Comparison of ENCODE assay signal across 9 cellular contexts in genomic region chr9:297104-297794, GRCh38.
A peak's percentile ranks its signal among the peaks of the same experiment; 100 is the strongest.
DNase-seq lines count a peak whose midpoint lies in the region; ATAC-seq and TF ChIP-seq lines count a peak whose summit lies in the region.
"Had no signal": no experiment of that assay in that cellular context is flagged by ENCODE, and none has a peak within 500 bp of the region (broad histone marks: within the 10 kb centered on the region; RNA-seq: fewer than 3 reads in every experiment).

No MANE protein-coding gene starts in this region.

- H3K4me3 Mint-ChIP-seq in activated CD8-positive, alpha-beta T cell treated with anti-CD3 and anti-CD28 coated beads, Interleukin-2, amount 10 ng/mL, durations not matched to agents 7 days and 5 days = no peak overlapping the region

- TF ChIP-seq CTCF in GM12865 (IDR thresholded peaks at IDR 0.05; ENCODE audit: insufficient read depth, low read depth, low read length, missing control alignments) = no peak

- peak; percentile 87 for DNase-seq in GM12865 (ENCODE audit: low read depth)
- DNase-seq in activated CD8-positive, alpha-beta T cell treated with anti-CD3 and anti-CD28 coated beads, Interleukin-2, amount 10 ng/mL, durations not matched to agents 7 days and 5 days = peak; percentile 35
- DNase-seq in mucosa of gallbladder (ENCODE audit: low spot score) = peak; percentile 69
- DNase-seq in hepatic stellate cell (ENCODE audit: low spot score) = no peak
- no peak for DNase-seq in NCI-H1930 (lab: John Stamatoyannopoulos, UW)
- no peak for DNase-seq in NCI-H1105 treated with DMSO at 0.1 percent for 48 hours (lab: John Stamatoyannopoulos, UW)

- peak overlapping the region; percentile 70 for H3K27ac Mint-ChIP-seq in activated CD8-positive, alpha-beta T cell treated with anti-CD3 and anti-CD28 coated beads, Interleukin-2, amount 10 ng/mL, durations not matched to agents 7 days and 5 days

- CTCF ChIA-PET in activated CD8-positive, alpha-beta T cell treated with anti-CD3 and anti-CD28 coated beads, Interleukin-2, amount 10 ng/mL, durations not matched to agents 7 days and 5 days (lab: Charles Lee) = interaction anchor here (0.8 to 2.4 kb wide), 4 partner anchors 11 to 82 kb away, joined by 3 to 6 read pairs (median 4); partner anchors contain the start of gene DOCK8

- H3K4me1 Mint-ChIP-seq in activated CD8-positive, alpha-beta T cell treated with anti-CD3 and anti-CD28 coated beads, Interleukin-2, amount 10 ng/mL, durations not matched to agents 7 days and 5 days (ENCODE audit: low read depth) = peaks cover 49% of the 10 kb centered on the region

- no peaks in the 10 kb centered on the region for H3K27me3 Mint-ChIP-seq in activated CD8-positive, alpha-beta T cell treated with anti-CD3 and anti-CD28 coated beads, Interleukin-2, amount 10 ng/mL, durations not matched to agents 7 days and 5 days (ENCODE audit: low read depth)

- H3K9me3 Mint-ChIP-seq in activated CD8-positive, alpha-beta T cell treated with anti-CD3 and anti-CD28 coated beads, Interleukin-2, amount 10 ng/mL, durations not matched to agents 7 days and 5 days (ENCODE audit: insufficient read depth) = no peaks in the 10 kb centered on the region

- ATAC-seq in GM21390 (IDR thresholded peaks at IDR 0.05; ENCODE audit: unreplicated experiment) (peak; percentile 96), HG03460 (IDR thresholded peaks at IDR 0.05; ENCODE audit: unreplicated experiment) (peak; percentile 98)
- ATAC-seq in activated CD8-positive, alpha-beta T cell treated with anti-CD3 and anti-CD28 coated beads, Interleukin-2, amount 10 ng/mL, durations not matched to agents 7 days and 5 days = peak; percentile 81

- peaks cover 88% of the 10 kb centered on the region for H3K36me3 Mint-ChIP-seq in activated CD8-positive, alpha-beta T cell treated with anti-CD3 and anti-CD28 coated beads, Interleukin-2, amount 10 ng/mL, durations not matched to agents 7 days and 5 days (ENCODE audit: low read depth)

- POLR2A ChIA-PET in activated CD8-positive, alpha-beta T cell treated with anti-CD3 and anti-CD28 coated beads, Interleukin-2, amount 10 ng/mL, durations not matched to agents 7 days and 5 days (lab: Charles Lee) = interaction anchor here (0.8 to 3.5 kb wide), 4 partner anchors 11 to 26 kb away, joined by 3 to 12 read pairs (median 3); no protein-coding TSS in a partner anchor

- H3K4me3 ChIP-seq in GM12865 (ENCODE audit: low read depth, low read length) = no peak overlapping the region
- H3K4me3 ChIP-seq: dorsolateral prefrontal cortex had no signal

Comparison
In these comparisons a context has a peak if more than half of its experiments do, and no peak if none do; other contexts are left out.
1. DNase-seq: peak in GM12865 (single experiment), activated CD8-positive, alpha-beta T cell treated with anti-CD3 and anti-CD28 coated beads, Interleukin-2, amount 10 ng/mL, durations not matched to agents 7 days and 5 days (single experiment) and mucosa of gallbladder (single experiment); none in hepatic stellate cell (single experiment), NCI-H1930 (0 of 2) and NCI-H1105 treated with DMSO at 0.1 percent for 48 hours (single experiment).
2. Peak in every context shown above with its lines, with median percentiles within 50 percentile points of each other: ATAC-seq.